12 cellular contexts compared by ENCODE assay signal in genomic region chr16:73125860-73126259, GRCh38.
DNase-seq lines count a peak whose midpoint lies in the region; ATAC-seq and TF ChIP-seq lines count a peak whose summit lies in the region.
"Had no signal": no experiment of that assay in that cellular context is flagged by ENCODE, and none has a peak within 500 bp of the region (broad histone marks: within the 10 kb centered on the region; RNA-seq: fewer than 3 reads in every experiment).

No MANE protein-coding gene starts in this region.

- no peak overlapping the region for H3K27ac ChIP-seq in brain microvascular endothelial cell
- H3K27ac ChIP-seq: colonic mucosa, Peyer's patch had no signal

- no peak overlapping the region for H3K4me3 ChIP-seq in brain microvascular endothelial cell (ENCODE audit: low read depth, low read length)
- H3K4me3 ChIP-seq: colonic mucosa, Peyer's patch had no signal

- TF ChIP-seq CTCF in brain microvascular endothelial cell (IDR thresholded peaks at IDR 0.05; ENCODE audit: low read depth, low read length, missing control alignments) = no peak
- no peak for TF ChIP-seq CTCF in GM20000 (IDR thresholded peaks at IDR 0.05; ENCODE audit: extremely low read depth, missing control alignments)

- ATAC-seq in left lobe of liver = peak; percentile 8
- ATAC-seq in GM18505 (IDR thresholded peaks at IDR 0.05; ENCODE audit: unreplicated experiment) = no peak

- no peaks in the 10 kb centered on the region for H3K36me3 ChIP-seq in brain microvascular endothelial cell (replicated peaks)
- H3K36me3 ChIP-seq: colonic mucosa, Peyer's patch had no signal

- in situ Hi-C loops in brain microvascular endothelial cell (cut with HindIII; ENCODE audit: low pct_ligation_motif_present, low sequenced_read_pairs) = no loop called here

- H3K27me3 ChIP-seq in brain microvascular endothelial cell (replicated peaks) = no peaks in the 10 kb centered on the region
- H3K27me3 ChIP-seq: colonic mucosa, Peyer's patch had no signal

- no peak for TF ChIP-seq POLR2A in GM18505 (IDR thresholded peaks at IDR 0.05; ENCODE audit: borderline replicate concordance, extremely low read depth, insufficient read depth, insufficient read length)

- DNase-seq in AG08395 (ENCODE audit: low spot score) = peak; percentile 88
- DNase-seq in HS-27A (ENCODE audit: low read depth) = peak; percentile 14
- peak; percentile 51 for DNase-seq in brain microvascular endothelial cell
- DNase-seq in left lobe of liver (ENCODE audit: low spot score) = no peak
- DNase-seq in activated gamma-delta T cell (lab: John Stamatoyannopoulos, UW) = no peak
- DNase-seq in COLO668 (lab: John Stamatoyannopoulos, UW; ENCODE audit: unreplicated experiment) = no peak
- no peak for DNase-seq in GM20000 (ENCODE audit: low spot score)
- DNase-seq: activated B cell treated with CpG ODN at 0.5 μM for 24 hours; CD8-positive, alpha-beta memory T cell; colonic mucosa had no signal

Comparison
In these comparisons a context has a peak if more than half of its experiments do, and no peak if none do; other contexts are left out.
1. DNase-seq: peak in AG08395 (single experiment), HS-27A (single experiment) and brain microvascular endothelial cell (single experiment); none in left lobe of liver (single experiment), activated gamma-delta T cell (single experiment), COLO668 (single experiment) and GM20000 (single experiment).